ENCODE assay signal across 33 cellular contexts in the genomic region with DNA sequence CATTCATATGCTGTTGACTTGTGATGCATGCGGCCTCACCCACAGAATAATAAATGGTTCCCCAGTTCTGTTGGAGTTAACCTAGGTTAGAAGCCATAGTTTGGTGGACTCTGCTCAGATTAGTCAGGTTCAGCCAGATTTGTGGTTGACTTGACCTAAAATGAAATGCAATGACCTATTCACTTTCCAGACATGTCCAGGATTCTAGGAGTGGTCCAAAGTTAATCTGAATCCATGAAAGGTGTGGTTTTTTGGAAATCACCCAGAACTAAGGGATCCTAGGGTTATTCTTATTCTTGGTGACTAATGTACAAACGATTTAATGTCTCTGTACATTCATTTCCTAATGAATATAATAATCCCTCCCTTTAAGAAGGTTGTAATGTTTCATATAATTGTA.
DNase-seq lines count a peak whose midpoint lies in the region; ATAC-seq, FAIRE-seq and TF ChIP-seq lines count a peak whose summit lies in the region.
"Had no signal": no experiment of that assay in that cellular context is flagged by ENCODE, and none has a peak within 500 bp of the region (broad histone marks: within the 10 kb centered on the region; RNA-seq: fewer than 3 reads in every experiment).

No MANE protein-coding gene starts in this region.

- H3K9me2 ChIP-seq in HCT116 (ENCODE audit: insufficient read depth), result no peaks in the 10 kb centered on the region

- CTCF ChIA-PET in HCT116 (lab: Charles Lee), result no interaction called here

- H3K4me1 ChIP-seq in HCT116 (ENCODE audit: control insufficient read depth in 1 of 2, insufficient read depth in 2 of 2, low read length in 2 of 2), result peaks cover 14% of the 10 kb centered on the region in 2 experiments
- peaks cover 11% of the 10 kb centered on the region for H3K4me1 ChIP-seq in astrocyte (ENCODE audit: insufficient read depth, low read length)
- peaks cover 2 to 6% of the 10 kb centered on the region in 2 donors for H3K4me1 ChIP-seq in small intestine (ENCODE audit: control insufficient read depth in 2 of 2, insufficient read depth in 1 of 2, low read depth in 1 of 2, low read length in 1 of 2)
- H3K4me1 ChIP-seq: testis, uterus had no signal

- in situ Hi-C loops in KBM-7 (cut with MboI; ENCODE audit: low pct_unique_long_range_greater_than_20kb, low sequenced_read_pairs), result no loop called here

- H3K27me3 Mint-ChIP-seq in astrocyte (ENCODE audit: low read depth, unreplicated experiment), result peaks cover 10% of the 10 kb centered on the region
- H3K27me3 Mint-ChIP-seq: activated naive CD4-positive, alpha-beta T cell treated with anti-CD3 and anti-CD28 coated beads, Interleukin-2, amount 50 U/mL, for 24 hours; dendritic cell treated with granulocyte-macrophage colony-stimulating factor and Interleukin-4, amounts not matched to agents 40 ng/mL and 50 ng/mL, for 4 days; memory B cell had no signal

- 42 to 72% (median 47%) methylated on average over 2 of the region's 2 CpGs for WGBS in small intestine, 3 donors

- H3K4me1 Mint-ChIP-seq in astrocyte (ENCODE audit: low read depth, unreplicated experiment), result peaks cover 5% of the 10 kb centered on the region
- H3K4me1 Mint-ChIP-seq: activated naive CD4-positive, alpha-beta T cell treated with anti-CD3 and anti-CD28 coated beads, Interleukin-2, amount 50 U/mL, for 24 hours; CD14-positive monocyte; memory B cell had no signal

- no peaks in the 10 kb centered on the region for H3K27me3 ChIP-seq in HCT116 (ENCODE audit: insufficient read depth, low read length)
- no peaks in the 10 kb centered on the region for H3K27me3 ChIP-seq in astrocyte (ENCODE audit: insufficient read depth, low read length)
- H3K27me3 ChIP-seq in small intestine (ENCODE audit: control insufficient read depth in 2 of 2, insufficient read depth in 2 of 2, low read length in 2 of 2), result no peaks in the 10 kb centered on the region
- H3K27me3 ChIP-seq: testis, uterus had no signal

- H3K9ac ChIP-seq in HCT116 (ENCODE audit: low read length) (no peak overlapping the region), astrocyte (ENCODE audit: low read length) (no peak overlapping the region)

- H3K79me2 ChIP-seq in HCT116 (ENCODE audit: insufficient read depth, low read length) (no peaks in the 10 kb centered on the region), astrocyte (ENCODE audit: insufficient read depth, low read length) (no peaks in the 10 kb centered on the region)

- H3K9me3 Mint-ChIP-seq in astrocyte (ENCODE audit: unreplicated experiment), result peaks cover 6% of the 10 kb centered on the region
- H3K9me3 Mint-ChIP-seq: activated CD4-positive, alpha-beta memory T cell treated with anti-CD3 and anti-CD28 coated beads, Interleukin-2, amount 10 ng/mL, durations not matched to agents 7 days and 5 days; activated naive CD4-positive, alpha-beta T cell treated with anti-CD3 and anti-CD28 coated beads, Interleukin-2, amount 50 U/mL, for 24 hours; dendritic cell treated with granulocyte-macrophage colony-stimulating factor and Interleukin-4, amounts not matched to agents 40 ng/mL and 50 ng/mL, for 4 days; GM23338; memory B cell had no signal

- H4K20me1 ChIP-seq in HCT116 (ENCODE audit: insufficient read depth) (no peaks in the 10 kb centered on the region), astrocyte (ENCODE audit: insufficient read depth, low read length) (no peaks in the 10 kb centered on the region)

- H3K4me2 ChIP-seq in HCT116 (ENCODE audit: low read length) (peak overlapping the region; percentile 4), astrocyte (ENCODE audit: low read length) (peak overlapping the region; percentile 6)
- H3K4me2 ChIP-seq: GM23338 had no signal

- no peak overlapping the region for H3K27ac ChIP-seq in HCT116 (ENCODE audit: low read depth, low read length)
- no peak overlapping the region for H3K27ac ChIP-seq in astrocyte (ENCODE audit: low read depth, low read length)
- no peak overlapping the region for H3K27ac ChIP-seq in small intestine (ENCODE audit: low read depth in 1 of 2, low read length in 1 of 2)
- H3K27ac ChIP-seq: HL-60, testis had no signal

- no peaks in the 10 kb centered on the region for H3K9me3 ChIP-seq in HCT116 (ENCODE audit: control insufficient read depth in 1 of 2, insufficient read depth in 1 of 2, low read depth in 1 of 2, low read length in 2 of 2)
- no peaks in the 10 kb centered on the region for H3K9me3 ChIP-seq in astrocyte (ENCODE audit: insufficient read depth, low read depth, low read length)
- H3K9me3 ChIP-seq in small intestine (ENCODE audit: control insufficient read depth, low read depth), result no peaks in the 10 kb centered on the region
- H3K9me3 ChIP-seq: testis, uterus had no signal

- H3K4me3 Mint-ChIP-seq in astrocyte (ENCODE audit: unreplicated experiment), result no peak overlapping the region
- H3K4me3 Mint-ChIP-seq: activated CD4-positive, alpha-beta memory T cell treated with anti-CD3 and anti-CD28 coated beads, Interleukin-2, amount 10 ng/mL, durations not matched to agents 7 days and 5 days; activated naive CD4-positive, alpha-beta T cell treated with anti-CD3 and anti-CD28 coated beads, Interleukin-2, amount 50 U/mL, for 24 hours; CD14-positive monocyte; dendritic cell treated with granulocyte-macrophage colony-stimulating factor and Interleukin-4, amounts not matched to agents 40 ng/mL and 50 ng/mL, for 4 days; GM23338; memory B cell; neural crest cell had no signal

- H2AFZ ChIP-seq in HCT116 (ENCODE audit: low read depth, low read length, poor library complexity, severe bottlenecking) (no peak overlapping the region), astrocyte (ENCODE audit: low read depth, low read length) (no peak overlapping the region)
- H2AFZ ChIP-seq: GM23338 had no signal

- H3K27ac Mint-ChIP-seq in astrocyte (ENCODE audit: unreplicated experiment), result no peak overlapping the region
- H3K27ac Mint-ChIP-seq: activated CD4-positive, alpha-beta memory T cell treated with anti-CD3 and anti-CD28 coated beads, Interleukin-2, amount 10 ng/mL, durations not matched to agents 7 days and 5 days; activated naive CD4-positive, alpha-beta T cell treated with anti-CD3 and anti-CD28 coated beads, Interleukin-2, amount 50 U/mL, for 24 hours; CD14-positive monocyte; dendritic cell treated with granulocyte-macrophage colony-stimulating factor and Interleukin-4, amounts not matched to agents 40 ng/mL and 50 ng/mL, for 4 days; GM23338; memory B cell had no signal

- DNase-seq in HCT116 (ENCODE audit: low read depth, low spot score), result no peak
- peak; percentile 47 for DNase-seq in astrocyte (ENCODE audit: low read depth)
- DNase-seq in fibroblast of mammary gland (ENCODE audit: low read depth), result peak; percentile 17
- peak; percentile 64 for DNase-seq in small intestine
- no peak for DNase-seq in KBM-7
- no peak for DNase-seq in activated effector memory CD4-positive, alpha-beta T cell treated with Interleukin-2 at 50 U/mL for 16 hours
- no peak for DNase-seq in COR-L47 (lab: John Stamatoyannopoulos, UW)
- DNase-seq in middle frontal gyrus (ENCODE audit: extremely low spot score, low spot score), result no peak
- DNase-seq: activated CD4-positive, alpha-beta memory T cell treated with anti-CD3 and anti-CD28 coated beads, Interleukin-2, amount 10 ng/mL, durations not matched to agents 7 days and 5 days; activated CD4-positive, alpha-beta T cell treated with anti-CD3 and anti-CD28 coated beads for 1 hour; activated CD8-positive, alpha-beta memory T cell treated with anti-CD3 and anti-CD28 coated beads, Interleukin-2, amount 50 U/mL, for 48 hours; Calu3; caudate nucleus; DMS79 treated with DMSO at 0.1 percent for 48 hours; left colon; NCI-H1105; NCI-H1930; NCI-H2227 treated with DMSO at 0.1 percent for 48 hours; NCI-H82; stimulated activated naive CD4-positive, alpha-beta T cell treated with Interleukin-2 at 50 U/mL for 16 hours; T-helper 2 cell; testis; uterus had no signal

- no TSS peak for BruUV-seq in HCT116 (replicated peaks; lab: Mats Ljungman, UMichigan)

- no peak for TF ChIP-seq POLR2A in HCT116 (IDR thresholded peaks at IDR 0.05; ENCODE audit: borderline replicate concordance, extremely low read depth, insufficient read depth, insufficient read length)

- H3K4me3 ChIP-seq in HCT116 (replicated peaks in 1 of 2; ENCODE audit: low read depth in 1 of 2, low read length in 2 of 2) (no peak overlapping the region), astrocyte (ENCODE audit: insufficient read depth, low read depth, low read length) (no peak overlapping the region), fibroblast of mammary gland (ENCODE audit: control insufficient read depth, low read depth, low read length) (no peak overlapping the region), small intestine (ENCODE audit: low read depth in 1 of 2, low read length in 2 of 2) (no peak overlapping the region)
- H3K4me3 ChIP-seq: GM23338, testis, uterus had no signal

- no peaks in the 10 kb centered on the region for H3K36me3 ChIP-seq in HCT116 (ENCODE audit: control insufficient read depth in 1 of 2, insufficient read depth in 2 of 2, low read length in 2 of 2)
- no peaks in the 10 kb centered on the region for H3K36me3 ChIP-seq in astrocyte (ENCODE audit: insufficient read depth, low read length)
- H3K36me3 ChIP-seq in small intestine (ENCODE audit: control insufficient read depth in 2 of 2, insufficient read depth in 2 of 2, low read length in 2 of 2), result no peaks in the 10 kb centered on the region
- H3K36me3 ChIP-seq: uterus had no signal

- TF ChIP-seq RAD21 in HCT116 (IDR thresholded peaks at IDR 0.05; ENCODE audit: low read depth), result no peak

- no peaks in the 10 kb centered on the region for H3K36me3 Mint-ChIP-seq in astrocyte (ENCODE audit: low read depth, unreplicated experiment)
- H3K36me3 Mint-ChIP-seq: activated naive CD4-positive, alpha-beta T cell treated with anti-CD3 and anti-CD28 coated beads, Interleukin-2, amount 50 U/mL, for 24 hours; CD14-positive monocyte; memory B cell had no signal

- TF ChIP-seq CTCF in HCT116 (IDR thresholded peaks at IDR 0.05 in 2 of 3, conservative IDR thresholded peaks at IDR 0.05 in 1 of 3; ENCODE audit: borderline replicate concordance in 1 of 3, insufficient read depth in 1 of 3, low read depth in 2 of 3, low read length in 2 of 3) (no peak), astrocyte (IDR thresholded peaks at IDR 0.05; ENCODE audit: insufficient read depth, low read depth, low read length) (no peak), fibroblast of mammary gland (conservative IDR thresholded peaks at IDR 0.05; ENCODE audit: control insufficient read depth, insufficient read depth, low read depth, low read length) (no peak)

- POLR2A ChIA-PET in HCT116 (lab: Charles Lee), result no interaction called here

- ATAC-seq in HCT116, result peak; percentile 53
- ATAC-seq: GM23338, left colon, sciatic nerve, SK-N-SH treated with all-trans-retinoic acid at 6 μM for 48 hours had no signal

- RAD21 ChIA-PET in HCT116 (lab: Charles Lee; ENCODE audit: low non-redundant PET in 1 of 2, low total read pairs in 2 of 2, uncharacterized antibody in 2 of 2, unreplicated experiment in 2 of 2), result no interaction called here

- intact Hi-C loops in HCT116 (cut with micrococcal nuclease), result no loop called here

- FAIRE-seq in astrocyte (lab: Jason Lieb, UNC) (no peak), small intestine (lab: Jason Lieb, UNC) (peak; percentile 15)
- FAIRE-seq: endometrium had no signal

TF ChIP-seq in HCT116, 20 proteins besides CTCF, POLR2A, EP300 and RAD21 (continues in another document):
- no peak for TF ChIP-seq TCF7L2 (IDR thresholded peaks at IDR 0.05; ENCODE audit: borderline replicate concordance, extremely low read depth, insufficient read depth, insufficient read length)

Comparison
In these comparisons a context has a peak if more than half of its experiments do, and no peak if none do; other contexts are left out.
1. DNase-seq: peak in astrocyte (single experiment), fibroblast of mammary gland (single experiment) and small intestine (single experiment); none in HCT116 (single experiment), KBM-7 (single experiment), activated effector memory CD4-positive, alpha-beta T cell treated with Interleukin-2 at 50 U/mL for 16 hours (single experiment), COR-L47 (single experiment) and middle frontal gyrus (single experiment).